ENCODE assay signal across 18 cellular contexts in genomic region chr15:89822030-89822429, GRCh38. TPM values are rescaled to one million over a fixed set of nuclear protein-coding genes. Genes with fewer than 3 reads are reported as not detected.
DNase-seq lines count a peak whose midpoint lies in the region; ATAC-seq, FAIRE-seq and TF ChIP-seq lines count a peak whose summit lies in the region.
"Had no signal": no experiment of that assay in that cellular context is flagged by ENCODE, and none has a peak within 500 bp of the region (broad histone marks: within the 10 kb centered on the region; RNA-seq: fewer than 3 reads in every experiment).

No MANE protein-coding gene starts in this region.

- H3K9me3 ChIP-seq in A549: no peaks in the 10 kb centered on the region
- no peaks in the 10 kb centered on the region for H3K9me3 ChIP-seq in keratinocyte (ENCODE audit: control insufficient read depth, low read depth, low read length)
- no peaks in the 10 kb centered on the region for H3K9me3 ChIP-seq in prostate gland
- H3K9me3 ChIP-seq: lower lobe of right lung, right lobe of liver, vagina had no signal

- TF ChIP-seq CTCF in A549 (IDR thresholded peaks at IDR 0.05): no peak
- no peak for TF ChIP-seq CTCF in GM12865 (IDR thresholded peaks at IDR 0.05; ENCODE audit: insufficient read depth, low read depth, low read length, missing control alignments)
- no peak for TF ChIP-seq CTCF in keratinocyte (optimal IDR thresholded peaks at IDR 0.05 in 1 of 3, IDR thresholded peaks at IDR 0.05 in 1 of 3, conservative IDR thresholded peaks at IDR 0.05 in 1 of 3; ENCODE audit: extremely low read depth in 1 of 3, insufficient read depth in 2 of 3, low read length in 3 of 3)
- no peak for TF ChIP-seq CTCF in prostate gland (IDR thresholded peaks at IDR 0.05)

- H3K9ac ChIP-seq in keratinocyte (ENCODE audit: control insufficient read depth, extremely low read depth, insufficient read depth, low read length): no peak overlapping the region

- TF ChIP-seq EP300 in A549 (IDR thresholded peaks at IDR 0.05): no peak

- H4K20me1 ChIP-seq in keratinocyte (ENCODE audit: control insufficient read depth, extremely low read depth, insufficient read depth, low read length): no peaks in the 10 kb centered on the region

- H3K4me1 ChIP-seq in A549 (peaks cover 44% of the 10 kb centered on the region), keratinocyte (ENCODE audit: control insufficient read depth, extremely low read depth, insufficient read depth, low read length) (peaks cover 34% of the 10 kb centered on the region), prostate gland (replicated peaks) (no peaks in the 10 kb centered on the region)
- H3K4me1 ChIP-seq: vagina had no signal

- WGBS in A549 (ENCODE audit: missing lambda C conversion rate): 48% methylated on average over 11 of the region's 11 CpGs
- whole genome bisulfite sequencing in prostate gland: 72% methylated on average over 11 of the region's 11 CpGs

- H3K36me3 ChIP-seq in keratinocyte (ENCODE audit: control insufficient read depth in 2 of 2, extremely low read depth in 1 of 2, insufficient read depth in 2 of 2, low read length in 2 of 2): no peaks in the 10 kb centered on the region
- no peaks in the 10 kb centered on the region for H3K36me3 ChIP-seq in prostate gland
- H3K36me3 ChIP-seq: lower lobe of right lung, right lobe of liver, vagina had no signal

- no peak overlapping the region for H2AFZ ChIP-seq in keratinocyte (ENCODE audit: control insufficient read depth, low read length)

- no peaks in the 10 kb centered on the region for H3K79me2 ChIP-seq in keratinocyte (ENCODE audit: control insufficient read depth, insufficient read depth, low read length)

- intact Hi-C loops in prostate gland (cut with DNase I): no loop called here

- FAIRE-seq in A549 (lab: Jason Lieb, UNC) (no peak), keratinocyte (lab: Jason Lieb, UNC) (no peak)
- FAIRE-seq: bronchial epithelial cell had no signal

- DNase-seq in A549 (ENCODE audit: low read depth in 1 of 2, low spot score in 1 of 2) (peak; percentile 28 to 66), GM12865 (ENCODE audit: low read depth) (peak; percentile 18), RPMI7951 (ENCODE audit: low read depth) (peak; percentile 94), keratinocyte (ENCODE audit: low read depth, low spot score) (peak; percentile 81), prostate gland (ENCODE audit: low spot score) (no peak), DMS79 (lab: John Stamatoyannopoulos, UW) (no peak), medulla oblongata (ENCODE audit: extremely low spot score) (no peak)
- DNase-seq: activated naive CD4-positive, alpha-beta T cell treated with Interleukin-2 at 50 U/mL for 16 hours; DMS53; effector memory CD8-positive, alpha-beta T cell; foreskin melanocyte; lower lobe of right lung; nephron progenitor cell; right lobe of liver; stimulated activated naive B cell treated with anti-CD40 and anti-IgM and Interleukin-4, amounts not matched to agents 10 μg/mL and 1 μg/mL and 100 μg/mL, for 72 hours had no signal

- ATAC-seq in A549: peak; percentile 15 to 49; a peak in 5 of 6 replicates
- ATAC-seq in GM19467 (IDR thresholded peaks at IDR 0.05; ENCODE audit: unreplicated experiment): no peak
- ATAC-seq: effector memory CD8-positive, alpha-beta T cell had no signal

- H3K9me1 ChIP-seq in keratinocyte (ENCODE audit: control insufficient read depth, extremely low read depth, insufficient read depth, low read length): no peaks in the 10 kb centered on the region

- H3K27ac ChIP-seq in A549 (peak overlapping the region; percentile 45 to 81), keratinocyte (ENCODE audit: control insufficient read depth, insufficient read depth, low read length) (peak overlapping the region; percentile 32), prostate gland (no peak overlapping the region)
- H3K27ac ChIP-seq: right lobe of liver had no signal

- TF ChIP-seq RAD21 in A549 (conservative IDR thresholded peaks at IDR 0.05 in 1 of 2, IDR thresholded peaks at IDR 0.05 in 1 of 2): no peak

- no peaks in the 10 kb centered on the region for H3K27me3 ChIP-seq in keratinocyte (ENCODE audit: control insufficient read depth, extremely low read depth, insufficient read depth, low read length)
- no peaks in the 10 kb centered on the region for H3K27me3 ChIP-seq in prostate gland (replicated peaks; ENCODE audit: insufficient read depth)
- H3K27me3 ChIP-seq: right lobe of liver, vagina had no signal

- dilution Hi-C loops in keratinocyte (cut with MboI; ENCODE audit: extremely low pct_ligation_motif_present, low sequenced_read_pairs): no loop called here

- H3K4me2 ChIP-seq in A549 (peak overlapping the region; percentile 57), keratinocyte (ENCODE audit: control insufficient read depth, extremely low read depth, insufficient read depth, low read depth, low read length) (peak overlapping the region; percentile 3)

- TF ChIP-seq POLR2A in A549 (IDR thresholded peaks at IDR 0.05; ENCODE audit: low read length) (no peak), prostate gland (IDR thresholded peaks at IDR 0.05) (no peak)

- POLR2A ChIA-PET in A549 (lab: Yijun Ruan, JAX): interaction anchor here (0.6 to 1.4 kb wide), 4 partner anchors 24 to 72 kb away, joined by 3 to 4 read pairs (median 3); partner anchors contain the start of gene AP3S2

- CTCF ChIA-PET in A549 (lab: Yijun Ruan, JAX): interaction anchor here (0.6 to 4.2 kb wide), 12 partner anchors 10 to 179 kb away, joined by 3 to 31 read pairs (median 4); partner anchors contain the start of gene MESP1

- H3K4me3 ChIP-seq in A549: no peak overlapping the region
- H3K4me3 ChIP-seq in GM12865 (ENCODE audit: low read depth, low read length): no peak overlapping the region
- H3K4me3 ChIP-seq in keratinocyte (ENCODE audit: control insufficient read depth in 2 of 3, extremely low read depth in 1 of 3, insufficient read depth in 2 of 3, low read depth in 1 of 3, low read length in 3 of 3): no peak overlapping the region
- no peak overlapping the region for H3K4me3 ChIP-seq in prostate gland
- H3K4me3 ChIP-seq: lower lobe of right lung, right lobe of liver, vagina had no signal

TF ChIP-seq in A549, 52 proteins besides CTCF, POLR2A, EP300 and RAD21:
- no peak for TF ChIP-seq POLR2AphosphoS2 (conservative IDR thresholded peaks at IDR 0.05; ENCODE audit: low read length)
- TF ChIP-seq, protein P1, sequence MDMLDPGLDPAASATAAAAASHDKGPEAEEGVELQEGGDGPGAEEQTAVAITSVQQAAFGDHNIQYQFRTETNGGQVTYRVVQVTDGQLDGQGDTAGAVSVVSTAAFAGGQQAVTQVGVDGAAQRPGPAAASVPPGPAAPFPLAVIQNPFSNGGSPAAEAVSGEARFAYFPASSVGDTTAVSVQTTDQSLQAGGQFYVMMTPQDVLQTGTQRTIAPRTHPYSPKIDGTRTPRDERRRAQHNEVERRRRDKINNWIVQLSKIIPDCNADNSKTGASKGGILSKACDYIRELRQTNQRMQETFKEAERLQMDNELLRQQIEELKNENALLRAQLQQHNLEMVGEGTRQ (IDR thresholded peaks at IDR 0.05): peak; percentile 43; the same call in 1 of the 2 replicates
- TF ChIP-seq, protein P2, sequence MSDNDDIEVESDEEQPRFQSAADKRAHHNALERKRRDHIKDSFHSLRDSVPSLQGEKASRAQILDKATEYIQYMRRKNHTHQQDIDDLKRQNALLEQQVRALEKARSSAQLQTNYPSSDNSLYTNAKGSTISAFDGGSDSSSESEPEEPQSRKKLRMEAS (IDR thresholded peaks at IDR 0.05): 0 out of 2 replicates have a peak, but pooled peaks have one; percentile 22

RNA-seq across cellular contexts. Expression of gene ANPEP, which starts 7.4 kb away (rescaled TPM):
- polyA plus RNA-seq in A549 (2011; rRNA removed): 3.8 and 5.3 TPM in 2 replicates
- 1.9 and 2.5 TPM in 2 replicates for polyA plus RNA-seq in A549 (2012; cell fraction: cytosol; rRNA removed)
- polyA plus RNA-seq in A549 (2012; cell fraction: nucleus; rRNA removed): 9.2 and 12.7 TPM in 2 replicates
- 9.3 to 12.5 TPM (median 9.9 TPM) in 3 replicates for polyA plus RNA-seq in A549 (2017; fragmentation: RNase III; extraction: RNeasy Plus Mini Kit Qiagen cat#74134 plus additional on column Dnase treatment)
- polyA minus RNA-seq in A549 (2011; rRNA and poly(A)+ RNA removed): 5.9 and 6.5 TPM in 2 replicates
- total RNA-seq in RPMI7951 (2014; rRNA removed; shearing (Covaris generic)): 73.1 and 86.4 TPM in 2 replicates
- 0.59 to 5.2 TPM (median 1.00 TPM) in 3 replicates for polyA plus RNA-seq in keratinocyte
- polyA plus RNA-seq in keratinocyte (2011; ENCODE audit: low read depth): 0.37 TPM
- polyA plus RNA-seq in keratinocyte (2011; cell fraction: cytosol; rRNA removed): 0.44 and 0.65 TPM in 2 replicates
- polyA plus RNA-seq in keratinocyte (2011; cell fraction: nucleus; rRNA removed): 2.4 and 2.7 TPM in 2 replicates
- polyA plus RNA-seq in keratinocyte (2012; ENCODE audit: low replicate concordance): 0.20 and 3.4 TPM in 2 replicates
- polyA minus RNA-seq in keratinocyte: 2.0 to 11.6 TPM (median 2.6 TPM) in 3 replicates
- 3.5 TPM for polyA minus RNA-seq in keratinocyte (2011; cell fraction: cytosol; rRNA and poly(A)+ RNA removed)
- polyA minus RNA-seq in keratinocyte (2011; cell fraction: nucleus; rRNA and poly(A)+ RNA removed): 1.8 and 1.9 TPM in 2 replicates
- 100 to 1,000 TPM in 1 of 2 donors, 10 to 100 TPM in 1; 41.9 to 152 TPM for total RNA-seq in prostate gland

RNA-seq across cellular contexts. Expression of gene MESP2, which starts 45.9 kb away (rescaled TPM):
- 0.22 and 0.24 TPM in 2 replicates for polyA plus RNA-seq in A549 (2011; rRNA removed)
- polyA plus RNA-seq in A549 (2012; cell fraction: cytosol; rRNA removed): 0.18 and 0.29 TPM in 2 replicates
- 0.16 and 0.54 TPM in 2 replicates for polyA plus RNA-seq in A549 (2012; cell fraction: nucleus; rRNA removed)
- 0.50 to 0.57 TPM (median 0.53 TPM) in 3 replicates for polyA plus RNA-seq in A549 (2017; fragmentation: RNase III; extraction: RNeasy Plus Mini Kit Qiagen cat#74134 plus additional on column Dnase treatment)
- polyA minus RNA-seq in A549 (2011; rRNA and poly(A)+ RNA removed): not detected in 2 replicates
- 1.8 and 2.6 TPM in 2 replicates for total RNA-seq in RPMI7951 (2014; rRNA removed; shearing (Covaris generic))
- polyA plus RNA-seq in keratinocyte: 0.16 to 0.39 TPM (median 0.22 TPM) in 3 replicates
- polyA plus RNA-seq in keratinocyte (2011; ENCODE audit: low read depth): not detected
- polyA plus RNA-seq in keratinocyte (2011; cell fraction: cytosol; rRNA removed): 0.22 and 0.23 TPM in 2 replicates
- polyA plus RNA-seq in keratinocyte (2011; cell fraction: nucleus; rRNA removed): 0.15 and 0.37 TPM in 2 replicates
- 0.34 and 0.71 TPM in 2 replicates for polyA plus RNA-seq in keratinocyte (2012; ENCODE audit: low replicate concordance)
- not detected in 3 replicates for polyA minus RNA-seq in keratinocyte
- not detected for polyA minus RNA-seq in keratinocyte (2011; cell fraction: cytosol; rRNA and poly(A)+ RNA removed)
- not detected in 2 replicates for polyA minus RNA-seq in keratinocyte (2011; cell fraction: nucleus; rRNA and poly(A)+ RNA removed)
- total RNA-seq in prostate gland: 1 to 10 TPM in 1 of 2 donors, not detected in 1; 1.4 TPM
- total RNA-seq: lower lobe of right lung, vagina had no signal

Comparison
In these comparisons a context has a peak if more than half of its experiments do, and no peak if none do; other contexts are left out.
1. DNase-seq: peak in A549 (2 of 2), GM12865 (single experiment), RPMI7951 (single experiment) and keratinocyte (single experiment); none in prostate gland (single experiment), DMS79 (single experiment) and medulla oblongata (single experiment).
2. H3K27ac ChIP-seq: peak in A549 (2 of 2) and keratinocyte (single experiment); none in prostate gland (0 of 2).